In genomic region chr3:45938858-45939257, GRCh38 we compare ENCODE assay signal across 8 cellular contexts. TPM values are rescaled to one million over a fixed set of nuclear protein-coding genes. Genes with fewer than 3 reads are reported as not detected.
A peak's percentile ranks its signal among the peaks of the same experiment; 100 is the strongest.
DNase-seq lines count a peak whose midpoint lies in the region; ATAC-seq and TF ChIP-seq lines count a peak whose summit lies in the region.

No MANE protein-coding gene starts in this region.

- H2AK5ac ChIP-seq in neuronal stem cell (ENCODE audit: low read depth, low read length), result no peak overlapping the region

- H3K79me1 ChIP-seq in neuronal stem cell (ENCODE audit: low read depth, low read length), result no peaks in the 10 kb centered on the region

- H3K4me3 ChIP-seq in GM12875 (ENCODE audit: low read depth, low read length) (no peak overlapping the region), MG63 (no peak overlapping the region), RWPE2 (ENCODE audit: severe bottlenecking) (no peak overlapping the region), neuronal stem cell (ENCODE audit: low read length in 2 of 2) (no peak overlapping the region)

- H3K4me1 ChIP-seq in RWPE2 (ENCODE audit: insufficient read depth, poor library complexity, severe bottlenecking), result no peaks in the 10 kb centered on the region
- peaks cover 0 to 2% of the 10 kb centered on the region in 2 donors for H3K4me1 ChIP-seq in neuronal stem cell (ENCODE audit: control insufficient read depth in 2 of 2, insufficient read depth in 1 of 2, low read depth in 1 of 2, low read length in 2 of 2)

- ATAC-seq in RWPE2 (ENCODE audit: low read depth) (peak; percentile 76), GM18498 (IDR thresholded peaks at IDR 0.05; ENCODE audit: unreplicated experiment) (no peak)
- peak; percentile 59 for ATAC-seq in activated T-helper 17 cell treated with anti-CD3 and anti-CD28 coated beads, Interleukin-2, amount 50 U/mL, for 72 hours (replicated peaks)

- H3K4ac ChIP-seq in neuronal stem cell (ENCODE audit: low read length), result no peak overlapping the region

- no peak overlapping the region for H4K91ac ChIP-seq in neuronal stem cell (ENCODE audit: low read depth, low read length, poor library complexity)

- peaks cover 63% of the 10 kb centered on the region for H3K36me3 Mint-ChIP-seq in activated T-helper 17 cell treated with anti-CD3 and anti-CD28 coated beads, Interleukin-2, amount 50 U/mL, for 72 hours (ENCODE audit: low read depth)

- H3K9ac ChIP-seq in neuronal stem cell (ENCODE audit: low read depth, low read length, poor library complexity), result no peak overlapping the region

- no peak overlapping the region for H3K4me2 ChIP-seq in neuronal stem cell (ENCODE audit: insufficient read depth, low read length, poor library complexity, severe bottlenecking)

- no CpG with 5 or more reads among the region's 4 CpGs for WGBS in neuronal stem cell (ENCODE audit: extremely low coverage in 2 of 2, insufficient read length in 2 of 2, insufficient replicate concordance in 1 of 2), 2 donors

- no peak overlapping the region for H2BK5ac ChIP-seq in neuronal stem cell (ENCODE audit: low read length)

- H2BK12ac ChIP-seq in neuronal stem cell (ENCODE audit: low read length), result no peak overlapping the region

- no peak overlapping the region for H2BK120ac ChIP-seq in neuronal stem cell (ENCODE audit: low read depth, low read length)

- H3K18ac ChIP-seq in neuronal stem cell (ENCODE audit: low read length), result no peak overlapping the region

- H3K23ac ChIP-seq in neuronal stem cell (ENCODE audit: low read depth, low read length, poor library complexity), result no peak overlapping the region

- peaks cover 33% of the 10 kb centered on the region for H3K4me1 Mint-ChIP-seq in activated T-helper 17 cell treated with anti-CD3 and anti-CD28 coated beads, Interleukin-2, amount 50 U/mL, for 72 hours

- no peak overlapping the region for H3K14ac ChIP-seq in neuronal stem cell (ENCODE audit: low read length)

- no peak overlapping the region for H3K27ac ChIP-seq in RWPE2 (ENCODE audit: poor library complexity, severe bottlenecking)
- no peak overlapping the region for H3K27ac ChIP-seq in neuronal stem cell (replicated peaks; ENCODE audit: low read length)

- no peaks in the 10 kb centered on the region for H3K27me3 ChIP-seq in MG63
- H3K27me3 ChIP-seq in RWPE2 (ENCODE audit: insufficient read depth, poor library complexity, severe bottlenecking), result no peaks in the 10 kb centered on the region
- H3K27me3 ChIP-seq in neuronal stem cell (ENCODE audit: control insufficient read depth in 3 of 3, insufficient read depth in 3 of 3, low read depth in 1 of 3, low read length in 3 of 3), result no peaks in the 10 kb centered on the region

- no peaks in the 10 kb centered on the region for H3K9me3 ChIP-seq in MG63
- no peaks in the 10 kb centered on the region for H3K9me3 ChIP-seq in RWPE2 (ENCODE audit: severe bottlenecking)
- peaks cover 0 to 4% of the 10 kb centered on the region in 2 donors for H3K9me3 ChIP-seq in neuronal stem cell (replicated peaks in 1 of 2; ENCODE audit: control insufficient read depth in 2 of 2, insufficient read depth in 1 of 2, low read depth in 1 of 2, low read length in 2 of 2)

- H3K27ac Mint-ChIP-seq in activated T-helper 17 cell treated with anti-CD3 and anti-CD28 coated beads, Interleukin-2, amount 50 U/mL, for 72 hours, result no peak overlapping the region

- H4K8ac ChIP-seq in neuronal stem cell (ENCODE audit: low read depth, low read length), result no peak overlapping the region

- no peak overlapping the region for H3K4me3 Mint-ChIP-seq in activated T-helper 17 cell treated with anti-CD3 and anti-CD28 coated beads, Interleukin-2, amount 50 U/mL, for 72 hours

- no peaks in the 10 kb centered on the region for H3K9me3 Mint-ChIP-seq in activated T-helper 17 cell treated with anti-CD3 and anti-CD28 coated beads, Interleukin-2, amount 50 U/mL, for 72 hours

- H2AFZ ChIP-seq in neuronal stem cell (ENCODE audit: low read length), result no peak overlapping the region

- no peak overlapping the region for H2BK15ac ChIP-seq in neuronal stem cell (ENCODE audit: low read length)

- peak; percentile 84 for TF ChIP-seq CTCF in GM12875 (IDR thresholded peaks at IDR 0.05; ENCODE audit: borderline replicate concordance, insufficient read depth, low read depth, low read length)
- peak; percentile 88 for TF ChIP-seq CTCF in RWPE2 (IDR thresholded peaks at IDR 0.05; ENCODE audit: poor library complexity, severe bottlenecking)

- peaks cover 7% of the 10 kb centered on the region for H3K27me3 Mint-ChIP-seq in activated T-helper 17 cell treated with anti-CD3 and anti-CD28 coated beads, Interleukin-2, amount 50 U/mL, for 72 hours

- H3K36me3 ChIP-seq in MG63 (no peaks in the 10 kb centered on the region), RWPE2 (ENCODE audit: low read depth) (peaks cover 18% of the 10 kb centered on the region), neuronal stem cell (replicated peaks in 1 of 2; ENCODE audit: control insufficient read depth in 2 of 2, insufficient read depth in 2 of 2, low read length in 2 of 2) (peaks cover 6 to 41% of the 10 kb centered on the region in 2 donors)

- peak; percentile 59 for DNase-seq in MG63
- DNase-seq in RWPE2 (ENCODE audit: low spot score), result no peak
- peak; percentile 91 for DNase-seq in fibroblast of the conjunctiva (ENCODE audit: low read depth)
- DNase-seq in neuronal stem cell (ENCODE audit: low spot score), result peak; percentile 67
- peak; percentile 82 for DNase-seq in stromal cell of bone marrow (ENCODE audit: low read depth)

RNA-seq across cellular contexts. Expression of gene CXCR6, which starts 4.4 kb away (rescaled TPM):
- not detected in 2 replicates for total RNA-seq in MG63 (2014; rRNA removed; shearing (Covaris generic); ENCODE audit: low replicate concordance)
- total RNA-seq in activated T-helper 17 cell treated with anti-CD3 and anti-CD28 coated beads, Interleukin-2, amount 50 U/mL, for 72 hours, result 10 to 100 TPM; 13.7 to 25.4 TPM
- not detected for polyA plus RNA-seq in neuronal stem cell (2013, experiment 1 of 2)
- polyA plus RNA-seq in neuronal stem cell (2013, experiment 2 of 2), result not detected

RNA-seq across cellular contexts. Expression of gene CCR9, which starts 52.5 kb away (rescaled TPM):
- total RNA-seq in MG63 (2014; rRNA removed; shearing (Covaris generic); ENCODE audit: low replicate concordance), result not detected in 2 replicates
- total RNA-seq in activated T-helper 17 cell treated with anti-CD3 and anti-CD28 coated beads, Interleukin-2, amount 50 U/mL, for 72 hours, result under 1 TPM; 0.15 to 0.19 TPM
- polyA plus RNA-seq in neuronal stem cell (2013, experiment 1 of 2), result not detected
- polyA plus RNA-seq in neuronal stem cell (2013, experiment 2 of 2), result not detected

RNA-seq across cellular contexts. Expression of gene FYCO1, which starts 56.8 kb away (rescaled TPM):
- 10.5 and 12.6 TPM in 2 replicates for total RNA-seq in MG63 (2014; rRNA removed; shearing (Covaris generic); ENCODE audit: low replicate concordance)
- total RNA-seq in activated T-helper 17 cell treated with anti-CD3 and anti-CD28 coated beads, Interleukin-2, amount 50 U/mL, for 72 hours, result 10 to 100 TPM; 15.5 to 26.2 TPM
- polyA plus RNA-seq in neuronal stem cell (2013, experiment 1 of 2), result 4.6 TPM
- polyA plus RNA-seq in neuronal stem cell (2013, experiment 2 of 2), result 4.7 TPM

Comparison
In these comparisons a context has a peak if more than half of its experiments do, and no peak if none do; other contexts are left out.
1. RNA of gene CXCR6, which starts 4.4 kb away (total RNA-seq): 13.7 to 25.4 TPM in activated T-helper 17 cell treated with anti-CD3 and anti-CD28 coated beads, Interleukin-2, amount 50 U/mL, for 72 hours; not detected in MG63; every median in the first group is over 10 times any median in the second.